9 cellular contexts compared by ENCODE assay signal in genomic region chr16:68995011-68995504, GRCh38.
DNase-seq lines count a peak whose midpoint lies in the region; ATAC-seq and TF ChIP-seq lines count a peak whose summit lies in the region.
"Had no signal": no experiment of that assay in that cellular context is flagged by ENCODE, and none has a peak within 500 bp of the region (broad histone marks: within the 10 kb centered on the region; RNA-seq: fewer than 3 reads in every experiment).

No MANE protein-coding gene starts in this region.

- H3K79me2 ChIP-seq in hepatocyte = no peaks in the 10 kb centered on the region

- no peaks in the 10 kb centered on the region for H3K9me2 ChIP-seq in hepatocyte (replicated peaks; ENCODE audit: insufficient read depth)

- intact Hi-C loops in A673 (cut with micrococcal nuclease; ENCODE audit: unreplicated experiment) = loop anchor here (5.0 kb wide), 1 partner anchor 112 kb away; the partner anchor contains the start of gene HAS3

- CTCF ChIA-PET in A673 (lab: Charles Lee) = interaction anchor here (0.6 kb wide), 1 partner anchor 291 kb away, joined by 8 read pairs; no protein-coding TSS in a partner anchor
- CTCF ChIA-PET in HEK293T (lab: Yijun Ruan, JAX) = no interaction called here

- H3K4me3 ChIP-seq in A673 (ENCODE audit: low read depth, low read length, poor library complexity, severe bottlenecking) (no peak overlapping the region), RWPE2 (ENCODE audit: severe bottlenecking) (no peak overlapping the region), hepatocyte (no peak overlapping the region)

- no TSS peak for BruUV-seq in A673 (replicated peaks; lab: Mats Ljungman, UMichigan)

- no peaks in the 10 kb centered on the region for H4K20me1 ChIP-seq in hepatocyte (ENCODE audit: insufficient read depth, poor library complexity, severe bottlenecking)

- H3K36me3 ChIP-seq in A673 (ENCODE audit: insufficient read depth, low read length, poor library complexity, severe bottlenecking) (no peaks in the 10 kb centered on the region), RWPE2 (ENCODE audit: low read depth) (no peaks in the 10 kb centered on the region), hepatocyte (replicated peaks; ENCODE audit: insufficient read depth, low read depth) (no peaks in the 10 kb centered on the region)

- POLR2A ChIA-PET in A673 (lab: Charles Lee; ENCODE audit: low non-redundant PET) (no interaction called here), HEK293T (lab: Yijun Ruan, JAX) (no interaction called here)

- DNase-seq in A673 (ENCODE audit: low spot score) = peak; percentile 70
- peak; percentile 28 for DNase-seq in HEK293T (ENCODE audit: extremely low spot score)
- peak; percentile 88 for DNase-seq in RWPE2 (ENCODE audit: low spot score)
- peak; percentile 26 for DNase-seq in hepatocyte (ENCODE audit: low spot score)
- no peak for DNase-seq in activated gamma-delta T cell (lab: John Stamatoyannopoulos, UW)
- DNase-seq in NK-92 treated with Interleukin-12 subunit alpha and Interleukin-12 subunit beta, amount 100 ng/mL, for 24 hours (lab: John Stamatoyannopoulos, UW) = no peak
- DNase-seq: SHP77 treated with DMSO at 0.1 percent for 48 hours had no signal

- no peaks in the 10 kb centered on the region for H3K27me3 ChIP-seq in A673 (replicated peaks; ENCODE audit: insufficient read depth, low read depth, low read length, poor library complexity)
- H3K27me3 ChIP-seq in RWPE2 (ENCODE audit: insufficient read depth, poor library complexity, severe bottlenecking) = no peaks in the 10 kb centered on the region
- H3K27me3 ChIP-seq in hepatocyte = no peaks in the 10 kb centered on the region

- TF ChIP-seq CTCF in A673 (conservative IDR thresholded peaks at IDR 0.05; ENCODE audit: low read depth, low read length) = peak; percentile 62
- TF ChIP-seq CTCF in RWPE2 (IDR thresholded peaks at IDR 0.05; ENCODE audit: poor library complexity, severe bottlenecking) = peak; percentile 68
- peak; percentile 23 for TF ChIP-seq CTCF in hepatocyte (IDR thresholded peaks at IDR 0.05; ENCODE audit: poor library complexity)

- no peaks in the 10 kb centered on the region for H3K9me3 ChIP-seq in A673 (ENCODE audit: low read depth, low read length, poor library complexity, severe bottlenecking)
- H3K9me3 ChIP-seq in RWPE2 (ENCODE audit: severe bottlenecking) = no peaks in the 10 kb centered on the region
- no peaks in the 10 kb centered on the region for H3K9me3 ChIP-seq in hepatocyte (ENCODE audit: low read depth)

- H3K4me1 ChIP-seq in A673 (ENCODE audit: insufficient read depth, low read length, poor library complexity, severe bottlenecking) (peaks cover 30% of the 10 kb centered on the region), RWPE2 (ENCODE audit: insufficient read depth, poor library complexity, severe bottlenecking) (peaks cover 59% of the 10 kb centered on the region), hepatocyte (ENCODE audit: insufficient read depth) (peaks cover 11% of the 10 kb centered on the region)

- peak; percentile 83 for ATAC-seq in RWPE2 (ENCODE audit: low read depth)
- ATAC-seq in HG03196 (IDR thresholded peaks at IDR 0.05; ENCODE audit: unreplicated experiment) = no peak
- ATAC-seq in HG03442 (IDR thresholded peaks at IDR 0.05; ENCODE audit: unreplicated experiment) = no peak

- H3K27ac ChIP-seq in A673 (ENCODE audit: low read depth, low read length, poor library complexity, severe bottlenecking) (no peak overlapping the region), RWPE2 (ENCODE audit: poor library complexity, severe bottlenecking) (peak overlapping the region; percentile 98), hepatocyte (peak overlapping the region; percentile 76)

- H2AFZ ChIP-seq in hepatocyte = no peak overlapping the region

- H3K4me2 ChIP-seq in hepatocyte = no peak overlapping the region

TF ChIP-seq in HEK293T, 16 proteins besides CTCF, POLR2A, EP300 and RAD21:
- TF ChIP-seq FOXK2 (IDR thresholded peaks at IDR 0.05) (no peak), HDGF (IDR thresholded peaks at IDR 0.05; ENCODE audit: borderline replicate concordance) (no peak), ZNF384 (IDR thresholded peaks at IDR 0.05) (no peak), ELF4 (IDR thresholded peaks at IDR 0.05) (no peak), ARNT (IDR thresholded peaks at IDR 0.05) (no peak), LEF1 (IDR thresholded peaks at IDR 0.05; ENCODE audit: borderline replicate concordance) (no peak), SUZ12 (IDR thresholded peaks at IDR 0.05) (no peak), FOXA1 (IDR thresholded peaks at IDR 0.05) (no peak), BHLHE40 (IDR thresholded peaks at IDR 0.05; ENCODE audit: borderline replicate concordance) (no peak), TARDBP (IDR thresholded peaks at IDR 0.05) (no peak), L3MBTL2 (conservative IDR thresholded peaks at IDR 0.05) (no peak), CTBP1 (IDR thresholded peaks at IDR 0.05; ENCODE audit: borderline replicate concordance) (no peak), SP1 (IDR thresholded peaks at IDR 0.05) (no peak), PKNOX1 (IDR thresholded peaks at IDR 0.05) (no peak)

Comparison
In these comparisons a context has a peak if more than half of its experiments do, and no peak if none do; other contexts are left out.
1. DNase-seq: peak in A673 (single experiment), HEK293T (single experiment), RWPE2 (single experiment) and hepatocyte (single experiment); none in activated gamma-delta T cell (single experiment) and NK-92 treated with Interleukin-12 subunit alpha and Interleukin-12 subunit beta, amount 100 ng/mL, for 24 hours (single experiment).
2. Peak in every context shown above with its lines, with median percentiles within 50 percentile points of each other: CTCF ChIP-seq.